Comparison of ENCODE assay signal across 1 cellular context in the genomic region with DNA sequence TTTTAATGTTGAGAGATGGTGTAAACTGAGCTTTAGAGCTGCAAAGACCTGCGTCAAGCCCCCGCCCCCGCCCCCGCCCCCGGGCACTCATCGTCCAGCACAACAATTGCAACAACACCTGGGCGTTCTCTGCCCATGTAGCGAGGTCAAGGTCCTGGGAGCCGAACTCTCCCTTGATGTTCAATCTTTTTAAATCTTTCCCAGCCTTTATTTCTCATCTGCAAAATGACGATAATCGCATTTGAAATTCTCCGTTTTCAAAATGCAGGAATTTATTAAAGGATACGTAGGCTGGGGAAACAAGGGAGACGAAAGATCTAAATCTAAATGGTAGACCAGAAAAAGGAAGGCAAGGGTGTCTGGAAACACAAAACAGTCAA.
TF ChIP-seq lines count a peak whose summit lies in the region.

No MANE protein-coding gene starts in this region.

TF ChIP-seq in GM23338, 12 proteins besides CTCF, POLR2A, EP300 and RAD21 (continued from another document):
- TF ChIP-seq CREB1 (CRISPR knock-in tag; IDR thresholded peaks at IDR 0.05; ENCODE audit: low read depth) (no peak), REST (IDR thresholded peaks at IDR 0.05; ENCODE audit: unreplicated experiment) (no peak)
TF ChIP-seq in GM23338: peak in this region for 0.
